20 cellular contexts compared by ENCODE assay signal in the genomic region with DNA sequence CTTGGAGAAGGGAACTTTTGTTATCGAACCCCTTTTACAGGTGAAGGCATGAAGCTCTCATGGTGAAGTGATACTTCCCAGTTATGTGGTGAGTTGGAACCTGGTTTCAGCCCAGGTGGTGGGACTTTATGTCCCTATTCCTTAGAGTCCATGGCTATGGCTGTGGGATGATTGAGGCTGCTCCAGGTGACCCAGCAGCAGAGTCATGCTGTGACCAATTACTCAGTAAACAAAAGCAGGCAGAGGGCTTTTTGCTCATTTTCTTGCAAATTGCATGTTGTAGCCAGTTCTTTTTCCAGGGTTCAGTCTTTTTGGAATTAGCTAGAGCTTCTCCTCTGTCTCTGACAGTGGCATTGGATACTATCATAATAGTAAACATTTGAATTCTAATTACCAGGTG.
"Had no signal": no experiment of that assay in that cellular context is flagged by ENCODE, and none has a peak within 500 bp of the region (broad histone marks: within the 10 kb centered on the region; RNA-seq: fewer than 3 reads in every experiment).

No MANE protein-coding gene starts in this region.

- H3K4me1 ChIP-seq: gastrocnemius medialis, pancreas, stomach, transverse colon had no signal

- H3K36me3 ChIP-seq: gastrocnemius medialis, pancreas, stomach, thoracic aorta, transverse colon had no signal

- H3K36me3 Mint-ChIP-seq: natural killer cell had no signal

- H3K4me1 Mint-ChIP-seq: natural killer cell had no signal

- H3K27ac Mint-ChIP-seq: natural killer cell, progenitor cell of endocrine pancreas had no signal

- H3K4me3 Mint-ChIP-seq: natural killer cell had no signal

- DNase-seq: effector memory CD4-positive, alpha-beta T cell; gastrocnemius medialis; kidney glomerular epithelial cell; mammary epithelial cell; mucosa of descending colon; natural killer cell; occipital lobe; pancreas; right cardiac atrium; small intestine; stimulated activated CD4-positive, alpha-beta T cell treated with anti-CD3 and anti-CD28 coated beads, Interleukin-12 subunit alpha, Interleukin-12 subunit beta, amount 100 ng/mL, for 4 hours; stimulated activated naive CD4-positive, alpha-beta T cell; stomach; substantia nigra; transverse colon had no signal

- FAIRE-seq: endometrium, islet of Langerhans, pancreas, small intestine had no signal

- H3K27ac ChIP-seq: gastrocnemius medialis, pancreas, stomach, thoracic aorta, transverse colon had no signal

- H3K4me3 ChIP-seq: gastrocnemius medialis, mucosa of descending colon, pancreas, stomach, thoracic aorta, transverse colon had no signal

- ATAC-seq: esophagus mucosa, gastrocnemius medialis, mucosa of descending colon, natural killer cell, pancreas, right cardiac atrium had no signal

- H3K27me3 ChIP-seq: gastrocnemius medialis, pancreas, stomach, transverse colon had no signal

- H3K9me3 ChIP-seq: gastrocnemius medialis, mucosa of descending colon, pancreas, stomach, thoracic aorta, transverse colon had no signal
